Comparison of ENCODE assay signal across 22 cellular contexts in the genomic region with DNA sequence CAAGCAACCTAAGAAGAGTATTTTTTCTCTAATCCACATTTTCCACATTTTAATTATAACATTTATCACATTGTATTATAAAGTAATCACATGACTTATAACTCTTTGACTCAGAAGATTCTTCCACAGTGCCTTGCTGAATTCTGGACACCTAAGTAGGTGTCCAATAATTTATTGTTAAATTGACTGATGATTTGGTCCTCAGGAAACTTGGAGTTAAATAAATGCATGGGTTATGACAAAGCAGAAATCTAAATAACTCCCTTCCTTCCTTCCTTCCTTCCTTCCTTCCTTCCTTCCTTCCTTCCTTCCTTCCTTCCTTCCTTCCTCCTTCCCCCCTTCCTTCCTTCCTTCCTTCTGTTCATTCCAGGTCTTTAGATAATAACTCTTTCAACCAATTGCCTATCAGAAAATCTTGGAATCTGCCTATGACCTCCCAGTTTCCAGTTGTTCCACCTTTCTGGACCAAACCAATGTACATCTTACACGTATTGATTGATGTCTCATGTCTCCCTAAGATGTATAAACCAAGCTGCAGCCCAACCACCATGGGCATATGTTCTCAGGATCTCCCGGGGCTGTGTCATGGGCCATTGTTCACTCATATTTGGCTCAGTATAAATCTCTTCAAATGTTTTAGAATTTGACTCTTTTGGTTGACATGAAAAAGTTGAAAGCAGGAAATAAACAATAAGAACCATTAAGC. TPM values are rescaled to one million over a fixed set of nuclear protein-coding genes. Genes with fewer than 3 reads are reported as not detected.
DNase-seq lines count a peak whose midpoint lies in the region; ATAC-seq, FAIRE-seq and TF ChIP-seq lines count a peak whose summit lies in the region.
"Had no signal": no experiment of that assay in that cellular context is flagged by ENCODE, and none has a peak within 500 bp of the region (broad histone marks: within the 10 kb centered on the region; RNA-seq: fewer than 3 reads in every experiment).

No MANE protein-coding gene starts in this region.

- H3K9me1 ChIP-seq in K562 (ENCODE audit: control insufficient read depth, insufficient read depth, low read length), result no peaks in the 10 kb centered on the region

- FAIRE-seq in K562 (lab: Jason Lieb, UNC), result no peak
- FAIRE-seq: A204.1, G401.6, GM12892, H54 had no signal

- H3K4me3 ChIP-seq in A673 (ENCODE audit: low read depth, low read length, poor library complexity, severe bottlenecking) (no peak overlapping the region), SK-N-MC (peak overlapping the region; percentile 48; the same call in 1 of the 2 replicates), K562 (no peak overlapping the region), SJCRH30 (no peak overlapping the region)
- H3K4me3 ChIP-seq: BLaER1, HAP-1 had no signal

- BruUV-seq in A673 (replicated peaks; lab: Mats Ljungman, UMichigan) (no TSS peak), K562 (replicated peaks; lab: Mats Ljungman, UMichigan) (no TSS peak)

- POLR2A ChIA-PET in A673 (lab: Charles Lee; ENCODE audit: low non-redundant PET) (interaction anchor here (0.7 to 0.9 kb wide), 2 partner anchors 13 to 214 kb away, joined by 4 to 24 read pairs; no protein-coding TSS in a partner anchor), K562 (lab: Yijun Ruan, JAX) (interaction anchor here (1.7 kb wide), 1 partner anchor 10 kb away, joined by 4 read pairs; the partner anchor contains the start of gene KDSR)

- H4K20me1 ChIP-seq in K562 (replicated peaks; ENCODE audit: control insufficient read depth, insufficient read depth, low read length), result no peaks in the 10 kb centered on the region
- H4K20me1 ChIP-seq: BLaER1 had no signal

- peaks cover 31% of the 10 kb centered on the region for H3K4me1 ChIP-seq in A673 (ENCODE audit: insufficient read depth, low read length, poor library complexity, severe bottlenecking)
- H3K4me1 ChIP-seq in K562 (replicated peaks in 1 of 2; ENCODE audit: control insufficient read depth in 2 of 2, insufficient read depth in 2 of 2, low read length in 2 of 2), result no peaks in the 10 kb centered on the region; a peak in 1 of 5 replicates
- no peaks in the 10 kb centered on the region for H3K4me1 ChIP-seq in SJCRH30
- H3K4me1 ChIP-seq: BLaER1, Caco-2, HAP-1 had no signal

- in situ Hi-C loops in K562 (cut with MboI), result no loop called here

- DNase-seq in NCI-H82 (lab: John Stamatoyannopoulos, UW) (peak; percentile 5), NCI-H82 treated with DMSO at 0.1 percent for 48 hours (lab: John Stamatoyannopoulos, UW; ENCODE audit: unreplicated experiment) (no peak), A673 (ENCODE audit: low spot score) (peak; percentile 97), SK-N-MC (ENCODE audit: low read depth, low spot score) (peak; percentile 99), K562 (ENCODE audit: extremely low read depth in 1 of 4, low spot score in 3 of 4) (no peak), hypothalamus (lab: John Stamatoyannopoulos, UW) (no peak), T-helper 9 cell (no peak), SJCRH30 (no peak)
- DNase-seq: Caco-2; CD4-positive, CD25-positive, alpha-beta regulatory T cell; CD8-positive, alpha-beta T cell; DMS153; DND-41; GOT3 had no signal

- H2AFZ ChIP-seq in K562 (ENCODE audit: low read depth, low read length), result no peak overlapping the region

- no peak overlapping the region for H3K4me2 ChIP-seq in K562 (ENCODE audit: insufficient read depth, low read length)
- H3K4me2 ChIP-seq: BLaER1 had no signal

- H3K9me3 ChIP-seq in A673 (ENCODE audit: low read depth, low read length, poor library complexity, severe bottlenecking) (peaks cover 34% of the 10 kb centered on the region), SK-N-MC (ENCODE audit: low read depth, low read length) (no peaks in the 10 kb centered on the region; the same call in 1 of the 2 replicates), K562 (replicated peaks; ENCODE audit: control insufficient read depth, insufficient read depth, low read depth, low read length) (no peaks in the 10 kb centered on the region; the same call in 1 of the 2 replicates), SJCRH30 (replicated peaks) (no peaks in the 10 kb centered on the region)
- H3K9me3 ChIP-seq: Caco-2, HAP-1 had no signal

- H3K27ac ChIP-seq in A673 (ENCODE audit: low read depth, low read length, poor library complexity, severe bottlenecking) (peak overlapping the region; percentile 100), SK-N-MC (peak overlapping the region; percentile 100), K562 (ENCODE audit: extremely low read depth, low read depth, low read length) (no peak overlapping the region), SJCRH30 (no peak overlapping the region)
- H3K27ac ChIP-seq: 22Rv1, BLaER1, C4-2B had no signal

- TF ChIP-seq CTCF in A673 (conservative IDR thresholded peaks at IDR 0.05; ENCODE audit: low read depth, low read length), result no peak
- no peak for TF ChIP-seq CTCF in K562 (IDR thresholded peaks at IDR 0.05 in 2 of 3, conservative IDR thresholded peaks at IDR 0.05 in 1 of 3; ENCODE audit: insufficient read depth in 2 of 3, low read depth in 1 of 3, low read length in 3 of 3)

- CTCF ChIA-PET in A673 (lab: Charles Lee) (interaction anchor here (0.8 kb wide), 1 partner anchor 214 kb away, joined by 4 read pairs; no protein-coding TSS in a partner anchor), K562 (lab: Yijun Ruan, JAX; ENCODE audit: low intra/inter-chr PET ratio) (no interaction called here)

- TF ChIP-seq EP300 in K562 (IDR thresholded peaks at IDR 0.05; ENCODE audit: low read length), result no peak

- H3K9ac ChIP-seq in SK-N-MC (ENCODE audit: insufficient read length), result peak overlapping the region; percentile 81
- no peak overlapping the region for H3K9ac ChIP-seq in K562 (ENCODE audit: insufficient read depth in 1 of 2, low read depth in 2 of 2, low read length in 2 of 2)
- H3K9ac ChIP-seq: BLaER1 had no signal

- no peaks in the 10 kb centered on the region for H3K36me3 ChIP-seq in A673 (ENCODE audit: insufficient read depth, low read length, poor library complexity, severe bottlenecking)
- H3K36me3 ChIP-seq in SK-N-MC (ENCODE audit: insufficient read depth, low read length), result peaks cover 6% of the 10 kb centered on the region; the same call in 1 of the 2 replicates
- H3K36me3 ChIP-seq in K562 (ENCODE audit: control insufficient read depth, insufficient read depth, low read length), result no peaks in the 10 kb centered on the region
- no peaks in the 10 kb centered on the region for H3K36me3 ChIP-seq in SJCRH30
- H3K36me3 ChIP-seq: HAP-1 had no signal

- H3K79me2 ChIP-seq in K562 (ENCODE audit: control insufficient read depth, insufficient read depth, low read length), result no peaks in the 10 kb centered on the region

- no peak for ATAC-seq in K562
- ATAC-seq: CD8-positive, alpha-beta T cell had no signal

- H3K27me3 ChIP-seq in A673 (replicated peaks; ENCODE audit: insufficient read depth, low read depth, low read length, poor library complexity), result no peaks in the 10 kb centered on the region
- no peaks in the 10 kb centered on the region for H3K27me3 ChIP-seq in K562 (ENCODE audit: control insufficient read depth in 2 of 2, insufficient read depth in 2 of 2, low read length in 2 of 2)
- no peaks in the 10 kb centered on the region for H3K27me3 ChIP-seq in SJCRH30
- H3K27me3 ChIP-seq: BLaER1 had no signal

- TF ChIP-seq RAD21 in K562 (CRISPR knock-in tag; conservative IDR thresholded peaks at IDR 0.05 in 1 of 2, IDR thresholded peaks at IDR 0.05 in 1 of 2), result no peak

- intact Hi-C loops in A673 (cut with micrococcal nuclease; ENCODE audit: unreplicated experiment) (loop anchor here (1.0 to 5.0 kb wide), 8 partner anchors 62 to 900 kb away; no protein-coding TSS in a partner anchor), K562 (cut with micrococcal nuclease) (no loop called here)

- WGBS in K562 (ENCODE audit: insufficient coverage, low coverage, missing lambda C conversion rate), result 22% methylated on average over 2 of the region's 2 CpGs

- no peak for TF ChIP-seq POLR2A in K562 (conservative IDR thresholded peaks at IDR 0.05)

RNA-seq across cellular contexts. Expression of gene KDSR, which starts 10.4 kb away (rescaled TPM):
- 449 and 493 TPM in 2 replicates for total RNA-seq in A673 (2021)
- 33.0 and 35.3 TPM in 2 replicates for total RNA-seq in K562 (2011; cell fraction: chromatin; rRNA removed; ENCODE audit: low replicate concordance)
- 30.9 and 34.0 TPM in 2 replicates for total RNA-seq in K562 (2011; cell fraction: nucleolus; rRNA removed)
- 47.4 and 52.4 TPM in 2 replicates for total RNA-seq in K562 (2011; cell fraction: nucleoplasm; rRNA removed)
- 11.3 and 12.4 TPM in 2 replicates for total RNA-seq in K562 (2014; rRNA removed)
- total RNA-seq in K562 (2014; rRNA removed; fragmentation: Illumina TruSeq; extraction: Trizol), result 12.6 and 13.5 TPM in 2 replicates
- total RNA-seq in K562 (2015; rRNA removed; fragmentation: Illumina TruSeq; extraction: Trizol), result 7.3 and 8.3 TPM in 2 replicates
- total RNA-seq in K562 (2021), result 19.8 and 24.7 TPM in 2 replicates
- polyA plus RNA-seq in K562 (2011; rRNA removed), result 10.9 and 17.7 TPM in 2 replicates
- 7.5 and 11.9 TPM in 2 replicates for polyA plus RNA-seq in K562 (2011; cell fraction: cytosol; rRNA removed)
- 12.1 and 14.4 TPM in 2 replicates for polyA plus RNA-seq in K562 (2011; cell fraction: nucleus; rRNA removed)
- polyA plus RNA-seq in K562 (2012), result 12.4 and 17.1 TPM in 2 replicates
- polyA plus RNA-seq in K562 (2014; fragmentation: Illumina TruSeq; extraction: Trizol), result 15.5 and 15.8 TPM in 2 replicates
- polyA plus RNA-seq in K562 (2014; fragmentation: Nextera tagmentation; extraction: Ambion mirVana), result 1 to 10 TPM; 4.0 to 5.3 TPM
- polyA plus RNA-seq in K562 (2014; rRNA removed), result 10.8 TPM in 2 replicates
- polyA minus RNA-seq in K562 (2011; rRNA and poly(A)+ RNA removed), result 17.6 and 22.3 TPM in 2 replicates
- 8.9 and 16.7 TPM in 2 replicates for polyA minus RNA-seq in K562 (2011; cell fraction: cytosol; rRNA and poly(A)+ RNA removed)
- 10.0 and 13.8 TPM in 2 replicates for polyA minus RNA-seq in K562 (2011; cell fraction: nucleus; rRNA and poly(A)+ RNA removed)
- total RNA-seq in SJCRH30 (2014; rRNA removed; shearing (Covaris generic)), result 13.8 and 15.3 TPM in 2 replicates

RNA-seq across cellular contexts. Expression of gene VPS4B, which starts 44.8 kb away (rescaled TPM):
- total RNA-seq in A673 (2021) (88.7 and 94.8 TPM in 2 replicates), K562 (2014; rRNA removed) (7.3 and 8.6 TPM in 2 replicates), K562 (2014; rRNA removed; fragmentation: Illumina TruSeq; extraction: Trizol) (12.7 and 13.8 TPM in 2 replicates), K562 (2015; rRNA removed; fragmentation: Illumina TruSeq; extraction: Trizol) (14.9 and 16.4 TPM in 2 replicates), K562 (2021) (14.3 and 14.7 TPM in 2 replicates)
- 9.2 and 11.9 TPM in 2 replicates for total RNA-seq in K562 (2011; cell fraction: chromatin; rRNA removed; ENCODE audit: low replicate concordance)
- 7.8 and 9.2 TPM in 2 replicates for total RNA-seq in K562 (2011; cell fraction: nucleolus; rRNA removed)
- total RNA-seq in K562 (2011; cell fraction: nucleoplasm; rRNA removed), result 6.7 and 12.4 TPM in 2 replicates
- polyA plus RNA-seq in K562 (2011; rRNA removed) (7.2 and 8.0 TPM in 2 replicates), K562 (2014; fragmentation: Illumina TruSeq; extraction: Trizol) (8.8 and 10.1 TPM in 2 replicates), K562 (2014; fragmentation: Nextera tagmentation; extraction: Ambion mirVana) (10 to 100 TPM; 10.4 to 10.8 TPM), K562 (2014; rRNA removed) (7.6 and 10.0 TPM in 2 replicates)
- polyA plus RNA-seq in K562 (2011; cell fraction: cytosol; rRNA removed), result 1.8 and 3.1 TPM in 2 replicates
- 2.7 TPM in 2 replicates for polyA plus RNA-seq in K562 (2011; cell fraction: nucleus; rRNA removed)
- 7.6 and 9.1 TPM in 2 replicates for polyA plus RNA-seq in K562 (2012)
- 7.6 and 7.7 TPM in 2 replicates for polyA minus RNA-seq in K562 (2011; rRNA and poly(A)+ RNA removed)
- 5.0 and 8.5 TPM in 2 replicates for polyA minus RNA-seq in K562 (2011; cell fraction: cytosol; rRNA and poly(A)+ RNA removed)
- polyA minus RNA-seq in K562 (2011; cell fraction: nucleus; rRNA and poly(A)+ RNA removed), result 8.9 and 12.2 TPM in 2 replicates
- total RNA-seq in SJCRH30 (2014; rRNA removed; shearing (Covaris generic)), result 21.2 and 21.9 TPM in 2 replicates

RNA-seq across cellular contexts. Expression of gene BCL2, which starts 57.9 kb away (rescaled TPM):
- total RNA-seq in A673 (2021), result 19.6 and 24.9 TPM in 2 replicates
- 1.1 and 2.6 TPM in 2 replicates for total RNA-seq in K562 (2011; cell fraction: chromatin; rRNA removed; ENCODE audit: low replicate concordance)
- total RNA-seq in K562 (2011; cell fraction: nucleolus; rRNA removed), result 1.0 and 1.2 TPM in 2 replicates
- 2.5 and 3.2 TPM in 2 replicates for total RNA-seq in K562 (2011; cell fraction: nucleoplasm; rRNA removed)
- 0.50 and 0.65 TPM in 2 replicates for total RNA-seq in K562 (2014; rRNA removed)
- total RNA-seq in K562 (2014; rRNA removed; fragmentation: Illumina TruSeq; extraction: Trizol), result 0.80 and 0.91 TPM in 2 replicates
- 0.76 and 0.98 TPM in 2 replicates for total RNA-seq in K562 (2015; rRNA removed; fragmentation: Illumina TruSeq; extraction: Trizol)
- 1.1 and 1.2 TPM in 2 replicates for total RNA-seq in K562 (2021)
- polyA plus RNA-seq in K562 (2011; rRNA removed), result 0.43 and 0.78 TPM in 2 replicates
- polyA plus RNA-seq in K562 (2011; cell fraction: cytosol; rRNA removed), result 0.37 and 0.61 TPM in 2 replicates
- 0.44 and 0.75 TPM in 2 replicates for polyA plus RNA-seq in K562 (2011; cell fraction: nucleus; rRNA removed)
- polyA plus RNA-seq in K562 (2012), result 0.66 and 0.75 TPM in 2 replicates
- 0.65 and 0.72 TPM in 2 replicates for polyA plus RNA-seq in K562 (2014; fragmentation: Illumina TruSeq; extraction: Trizol)
- under 1 TPM; 0.10 to 0.18 TPM for polyA plus RNA-seq in K562 (2014; fragmentation: Nextera tagmentation; extraction: Ambion mirVana)
- 0.23 and 0.62 TPM in 2 replicates for polyA plus RNA-seq in K562 (2014; rRNA removed)
- 1.3 and 2.3 TPM in 2 replicates for polyA minus RNA-seq in K562 (2011; rRNA and poly(A)+ RNA removed)
- 0.82 and 1.0 TPM in 2 replicates for polyA minus RNA-seq in K562 (2011; cell fraction: cytosol; rRNA and poly(A)+ RNA removed)
- polyA minus RNA-seq in K562 (2011; cell fraction: nucleus; rRNA and poly(A)+ RNA removed), result 2.4 and 2.8 TPM in 2 replicates
- 6.0 and 6.8 TPM in 2 replicates for total RNA-seq in SJCRH30 (2014; rRNA removed; shearing (Covaris generic))

Comparison
In these comparisons a context has a peak if more than half of its experiments do, and no peak if none do; other contexts are left out.
1. DNase-seq: peak in NCI-H82 (single experiment), A673 (single experiment) and SK-N-MC (single experiment); none in NCI-H82 treated with DMSO at 0.1 percent for 48 hours (single experiment), K562 (0 of 4), hypothalamus (0 of 51), T-helper 9 cell (single experiment) and SJCRH30 (0 of 2).
2. H3K27ac ChIP-seq: peak in A673 (single experiment) and SK-N-MC (single experiment); none in K562 (single experiment) and SJCRH30 (single experiment).